Comparison of ENCODE assay signal across 31 cellular contexts in the genomic region with DNA sequence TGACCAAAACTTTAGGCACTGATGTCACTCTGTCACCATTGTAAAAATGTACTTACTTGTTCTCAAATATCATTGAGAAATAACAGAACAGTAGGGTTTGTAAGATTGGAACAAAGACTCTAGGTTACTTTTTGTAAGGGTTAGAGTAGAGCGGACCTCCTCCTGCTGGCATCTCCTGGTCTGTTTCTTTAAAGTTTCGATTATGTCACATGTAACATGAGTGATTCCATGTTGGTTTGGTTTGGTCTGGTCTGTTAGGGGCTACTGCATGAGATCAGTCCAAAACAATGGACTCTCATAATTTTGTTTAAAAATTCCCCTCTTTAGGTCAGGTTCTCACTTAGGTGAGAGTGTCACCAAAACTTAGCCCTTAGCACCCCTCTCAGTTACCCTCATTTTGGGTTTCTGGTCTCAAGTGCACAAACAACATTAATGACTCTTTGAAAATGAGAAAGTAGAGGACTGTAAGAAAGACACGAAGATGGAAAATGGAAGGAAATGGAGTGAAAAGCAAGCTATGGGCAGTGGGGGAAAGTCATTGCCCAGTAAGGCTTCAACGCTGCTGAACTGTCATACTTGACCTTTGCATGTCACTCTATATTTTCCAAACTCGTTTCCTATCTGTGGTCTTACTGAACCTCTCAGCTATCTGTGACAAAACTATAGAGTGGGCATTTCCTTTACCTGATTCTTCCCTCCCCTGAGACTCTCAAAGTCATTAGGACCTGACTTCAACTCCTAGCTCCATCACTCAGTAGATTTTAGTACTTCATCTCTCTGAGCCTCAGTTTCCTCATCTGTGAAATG. TPM values are rescaled to one million over a fixed set of nuclear protein-coding genes. Genes with fewer than 3 reads are reported as not detected.
DNase-seq lines count a peak whose midpoint lies in the region; ATAC-seq and TF ChIP-seq lines count a peak whose summit lies in the region.
"Had no signal": no experiment of that assay in that cellular context is flagged by ENCODE, and none has a peak within 500 bp of the region (broad histone marks: within the 10 kb centered on the region; RNA-seq: fewer than 3 reads in every experiment).

No MANE protein-coding gene starts in this region.

- H3K27ac ChIP-seq in CD4-positive, CD25-positive, alpha-beta regulatory T cell (ENCODE audit: insufficient read depth, low read length, poor library complexity, severe bottlenecking) = no peak overlapping the region
- no peak overlapping the region for H3K27ac ChIP-seq in psoas muscle
- H3K27ac ChIP-seq: breast epithelium, heart left ventricle, testis had no signal

- 94 to 96% (median 96%) methylated on average over 5 of the region's 5 CpGs for WGBS in psoas muscle, 3 donors

- H3K4me1 ChIP-seq in CD4-positive, CD25-positive, alpha-beta regulatory T cell (ENCODE audit: control insufficient read depth, insufficient read depth, low read length, poor library complexity, severe bottlenecking) = peaks cover 12% of the 10 kb centered on the region
- no peaks in the 10 kb centered on the region for H3K4me1 ChIP-seq in psoas muscle
- H3K4me1 ChIP-seq: breast epithelium, colonic mucosa, heart left ventricle, testis had no signal

- no peak overlapping the region for H3K4me3 ChIP-seq in CD4-positive, CD25-positive, alpha-beta regulatory T cell (ENCODE audit: low read depth, low read length)
- no peak overlapping the region for H3K4me3 ChIP-seq in psoas muscle
- H3K4me3 ChIP-seq: breast epithelium, colonic mucosa, heart left ventricle, Peyer's patch, testis had no signal

- DNase-seq in CD4-positive, CD25-positive, alpha-beta regulatory T cell = no peak
- no peak for DNase-seq in activated naive CD8-positive, alpha-beta T cell treated with anti-CD3 and anti-CD28 coated beads, Interleukin-2, amount 50 U/mL, for 24 hours
- no peak for DNase-seq in stimulated activated effector memory CD8-positive, alpha-beta T cell treated with anti-CD3 and anti-CD28 coated beads, Interleukin-12 subunit alpha, Interleukin-12 subunit beta, amount 100 ng/mL, for 72 hours (ENCODE audit: low spot score in 2 of 2)
- DNase-seq in psoas muscle = no peak
- DNase-seq in kidney glomerular epithelial cell (lab: John Stamatoyannopoulos, UW) = no peak
- DNase-seq: activated CD4-positive, alpha-beta T cell treated with anti-CD3 and anti-CD28 coated beads for 1 hour; activated gamma-delta T cell treated with Interleukin-2 at 50 U/mL for 16 hours; amniotic stem cell; DMS 273 treated with DMSO at 0.1 percent for 48 hours; effector memory CD8-positive, alpha-beta T cell; foreskin fibroblast; GOT3; heart left ventricle; Kasumi-1; mesenchymal stem cell; MV-4-11; NCI-H1694 treated with DMSO at 0.1 percent for 48 hours; NCI-H2171; NCI-H524 treated with DMSO at 0.1 percent for 48 hours; NK-92 treated with Interleukin-12 subunit alpha and Interleukin-12 subunit beta, amount 100 ng/mL, for 24 hours; SIG-M5; stimulated activated CD8-positive, alpha-beta memory T cell treated with anti-CD3 and anti-CD28 coated beads, Interleukin-4, amount 100 ng/mL, for 48 hours; testis had no signal

- no peaks in the 10 kb centered on the region for H3K36me3 Mint-ChIP-seq in CD4-positive, CD25-positive, alpha-beta regulatory T cell
- peaks cover 1% of the 10 kb centered on the region for H3K36me3 Mint-ChIP-seq in activated naive CD8-positive, alpha-beta T cell treated with anti-CD3 and anti-CD28 coated beads, Interleukin-2, amount 50 U/mL, for 24 hours (ENCODE audit: low read depth)
- no peaks in the 10 kb centered on the region for H3K36me3 Mint-ChIP-seq in stimulated activated effector memory CD8-positive, alpha-beta T cell treated with anti-CD3 and anti-CD28 coated beads, Interleukin-12 subunit alpha, Interleukin-12 subunit beta, amount 100 ng/mL, for 72 hours

- H3K4me3 Mint-ChIP-seq in CD4-positive, CD25-positive, alpha-beta regulatory T cell = no peak overlapping the region
- peak overlapping the region; percentile 7 for H3K4me3 Mint-ChIP-seq in activated naive CD8-positive, alpha-beta T cell treated with anti-CD3 and anti-CD28 coated beads, Interleukin-2, amount 50 U/mL, for 24 hours
- H3K4me3 Mint-ChIP-seq in stimulated activated effector memory CD8-positive, alpha-beta T cell treated with anti-CD3 and anti-CD28 coated beads, Interleukin-12 subunit alpha, Interleukin-12 subunit beta, amount 100 ng/mL, for 72 hours = no peak overlapping the region
- H3K4me3 Mint-ChIP-seq: CD14-positive monocyte; effector memory CD8-positive, alpha-beta T cell had no signal

- H3K9me3 ChIP-seq in CD4-positive, CD25-positive, alpha-beta regulatory T cell (ENCODE audit: control insufficient read depth in 2 of 2, low read length in 2 of 2) = no peaks in the 10 kb centered on the region
- H3K9me3 ChIP-seq in psoas muscle = no peaks in the 10 kb centered on the region
- H3K9me3 ChIP-seq: breast epithelium, colonic mucosa, heart left ventricle, Peyer's patch, testis had no signal

- H3K27me3 ChIP-seq in CD4-positive, CD25-positive, alpha-beta regulatory T cell (ENCODE audit: control insufficient read depth, insufficient read depth, low read length) = no peaks in the 10 kb centered on the region
- H3K27me3 ChIP-seq in psoas muscle (ENCODE audit: insufficient read depth in 3 of 3, low read length in 2 of 3) = no peaks in the 10 kb centered on the region
- H3K27me3 ChIP-seq: breast epithelium, colonic mucosa, heart left ventricle, Peyer's patch, testis had no signal

- intact Hi-C loops in psoas muscle (cut with DNase I) = no loop called here

- peak overlapping the region in 2 of 3 donors; percentile 17 to 20 for H3K27ac Mint-ChIP-seq in CD4-positive, CD25-positive, alpha-beta regulatory T cell
- H3K27ac Mint-ChIP-seq in activated naive CD8-positive, alpha-beta T cell treated with anti-CD3 and anti-CD28 coated beads, Interleukin-2, amount 50 U/mL, for 24 hours = peak overlapping the region; percentile 93
- no peak overlapping the region for H3K27ac Mint-ChIP-seq in stimulated activated effector memory CD8-positive, alpha-beta T cell treated with anti-CD3 and anti-CD28 coated beads, Interleukin-12 subunit alpha, Interleukin-12 subunit beta, amount 100 ng/mL, for 72 hours
- H3K27ac Mint-ChIP-seq: CD14-positive monocyte; effector memory CD8-positive, alpha-beta T cell had no signal

- ATAC-seq in CD4-positive, CD25-positive, alpha-beta regulatory T cell (ENCODE audit: low read depth in 2 of 2) = no peak
- ATAC-seq in GM18909 (IDR thresholded peaks at IDR 0.05; ENCODE audit: poor library complexity, unreplicated experiment) = peak; percentile 44
- peak; percentile 89 for ATAC-seq in activated naive CD8-positive, alpha-beta T cell treated with anti-CD3 and anti-CD28 coated beads, Interleukin-2, amount 50 U/mL, for 24 hours
- peak; percentile 65 for ATAC-seq in stimulated activated effector memory CD8-positive, alpha-beta T cell treated with anti-CD3 and anti-CD28 coated beads, Interleukin-12 subunit alpha, Interleukin-12 subunit beta, amount 100 ng/mL, for 72 hours
- ATAC-seq in HG03039 (IDR thresholded peaks at IDR 0.05; ENCODE audit: unreplicated experiment) = no peak
- no peak for ATAC-seq in psoas muscle
- ATAC-seq: effector memory CD8-positive, alpha-beta T cell; heart left ventricle had no signal

- H3K27me3 Mint-ChIP-seq in CD4-positive, CD25-positive, alpha-beta regulatory T cell = no peaks in the 10 kb centered on the region
- no peaks in the 10 kb centered on the region for H3K27me3 Mint-ChIP-seq in activated naive CD8-positive, alpha-beta T cell treated with anti-CD3 and anti-CD28 coated beads, Interleukin-2, amount 50 U/mL, for 24 hours

- no peaks in the 10 kb centered on the region for H3K36me3 ChIP-seq in CD4-positive, CD25-positive, alpha-beta regulatory T cell (ENCODE audit: control insufficient read depth, insufficient read depth, low read length)
- H3K36me3 ChIP-seq in psoas muscle (ENCODE audit: insufficient read depth in 1 of 2, low read depth in 1 of 2) = peaks cover 3 to 21% of the 10 kb centered on the region in 2 donors
- H3K36me3 ChIP-seq: breast epithelium, colonic mucosa had no signal

- no peak for TF ChIP-seq CTCF in psoas muscle (IDR thresholded peaks at IDR 0.05)

- peaks cover 9 to 20% (median 15%) of the 10 kb centered on the region in 4 donors for H3K4me1 Mint-ChIP-seq in CD4-positive, CD25-positive, alpha-beta regulatory T cell
- peaks cover 57% of the 10 kb centered on the region for H3K4me1 Mint-ChIP-seq in activated naive CD8-positive, alpha-beta T cell treated with anti-CD3 and anti-CD28 coated beads, Interleukin-2, amount 50 U/mL, for 24 hours
- H3K4me1 Mint-ChIP-seq in stimulated activated effector memory CD8-positive, alpha-beta T cell treated with anti-CD3 and anti-CD28 coated beads, Interleukin-12 subunit alpha, Interleukin-12 subunit beta, amount 100 ng/mL, for 72 hours = peaks cover 20% of the 10 kb centered on the region
- H3K4me1 Mint-ChIP-seq: CD14-positive monocyte had no signal

- H3K9me3 Mint-ChIP-seq in CD4-positive, CD25-positive, alpha-beta regulatory T cell = no peaks in the 10 kb centered on the region
- no peaks in the 10 kb centered on the region for H3K9me3 Mint-ChIP-seq in activated naive CD8-positive, alpha-beta T cell treated with anti-CD3 and anti-CD28 coated beads, Interleukin-2, amount 50 U/mL, for 24 hours
- H3K9me3 Mint-ChIP-seq in stimulated activated effector memory CD8-positive, alpha-beta T cell treated with anti-CD3 and anti-CD28 coated beads, Interleukin-12 subunit alpha, Interleukin-12 subunit beta, amount 100 ng/mL, for 72 hours = no peaks in the 10 kb centered on the region
- H3K9me3 Mint-ChIP-seq: CD14-positive monocyte; effector memory CD8-positive, alpha-beta T cell had no signal

RNA-seq across cellular contexts. Expression of a gene that starts 52.7 kb away (rescaled TPM):
- not detected for total RNA-seq in CD4-positive, CD25-positive, alpha-beta regulatory T cell
- polyA plus RNA-seq in CD4-positive, CD25-positive, alpha-beta regulatory T cell = not detected
- total RNA-seq in psoas muscle = not detected
- polyA plus RNA-seq in psoas muscle = under 1 TPM in 2 of 3 donors, not detected in 1; 0.06 TPM
- total RNA-seq: breast epithelium, colonic mucosa, heart left ventricle, Peyer's patch, skeletal muscle tissue had no signal
- polyA plus RNA-seq: CD14-positive monocyte, esophagus, heart left ventricle had no signal

Comparison
In these comparisons a context has a peak if more than half of its experiments do, and no peak if none do; other contexts are left out.
1. ATAC-seq: peak in GM18909 (single experiment), activated naive CD8-positive, alpha-beta T cell treated with anti-CD3 and anti-CD28 coated beads, Interleukin-2, amount 50 U/mL, for 24 hours (single experiment) and stimulated activated effector memory CD8-positive, alpha-beta T cell treated with anti-CD3 and anti-CD28 coated beads, Interleukin-12 subunit alpha, Interleukin-12 subunit beta, amount 100 ng/mL, for 72 hours (single experiment); none in CD4-positive, CD25-positive, alpha-beta regulatory T cell (0 of 2), HG03039 (single experiment) and psoas muscle (0 of 4).